Comparison of ENCODE assay signal across 25 cellular contexts in genomic region chr6:117007659-117008058, GRCh38.
"Had no signal": no experiment of that assay in that cellular context is flagged by ENCODE, and none has a peak within 500 bp of the region (broad histone marks: within the 10 kb centered on the region; RNA-seq: fewer than 3 reads in every experiment).

No MANE protein-coding gene starts in this region.

- H3K27ac Mint-ChIP-seq: dendritic cell treated with granulocyte-macrophage colony-stimulating factor and Interleukin-4, amounts not matched to agents 40 ng/mL and 50 ng/mL, for 4 days; memory B cell; natural killer cell; progenitor cell of endocrine pancreas; stimulated activated effector memory CD8-positive, alpha-beta T cell treated with anti-CD3 and anti-CD28 coated beads, Interleukin-12 subunit alpha, Interleukin-12 subunit beta, amount 100 ng/mL, for 72 hours had no signal

- H3K27me3 ChIP-seq: esophagus muscularis mucosa, foreskin keratinocyte, gastroesophageal sphincter, heart left ventricle, hepatocyte, right lobe of liver, stomach, thyroid gland, vagina had no signal

- H3K4me3 Mint-ChIP-seq: dendritic cell treated with granulocyte-macrophage colony-stimulating factor and Interleukin-4, amounts not matched to agents 40 ng/mL and 50 ng/mL, for 4 days; memory B cell; natural killer cell; neural crest cell; stimulated activated effector memory CD8-positive, alpha-beta T cell treated with anti-CD3 and anti-CD28 coated beads, Interleukin-12 subunit alpha, Interleukin-12 subunit beta, amount 100 ng/mL, for 72 hours had no signal

- H3K36me3 ChIP-seq: esophagus muscularis mucosa, gastroesophageal sphincter, heart left ventricle, right lobe of liver, stomach, thyroid gland, vagina had no signal

- H3K27me3 Mint-ChIP-seq: dendritic cell treated with granulocyte-macrophage colony-stimulating factor and Interleukin-4, amounts not matched to agents 40 ng/mL and 50 ng/mL, for 4 days; memory B cell; progenitor cell of endocrine pancreas had no signal

- H3K27ac ChIP-seq: esophagus muscularis mucosa, foreskin keratinocyte, gastroesophageal sphincter, heart left ventricle, hepatocyte, parathyroid adenoma, right lobe of liver, stomach, thyroid gland, vagina had no signal

- H3K79me2 ChIP-seq: hepatocyte, parathyroid adenoma had no signal

- H3K36me3 Mint-ChIP-seq: memory B cell; natural killer cell; stimulated activated effector memory CD8-positive, alpha-beta T cell treated with anti-CD3 and anti-CD28 coated beads, Interleukin-12 subunit alpha, Interleukin-12 subunit beta, amount 100 ng/mL, for 72 hours had no signal

- H3K4me3 ChIP-seq: esophagus muscularis mucosa, gastroesophageal sphincter, heart left ventricle, hepatocyte, lung, right lobe of liver, smooth muscle cell, stomach, thyroid gland, vagina had no signal

- H3K4me1 ChIP-seq: esophagus muscularis mucosa, foreskin keratinocyte, gastroesophageal sphincter, heart left ventricle, parathyroid adenoma, right lobe of liver, stomach, thyroid gland, vagina had no signal

- H3K9me3 Mint-ChIP-seq: neural crest cell had no signal

- DNase-seq: effector CD8-positive, alpha-beta T cell; foreskin keratinocyte; heart left ventricle; kidney; natural killer cell; right lobe of liver; stimulated activated CD4-positive, alpha-beta T cell treated with anti-CD3 and anti-CD28 coated beads, Interleukin-12 subunit alpha, Interleukin-12 subunit beta, amount 100 ng/mL, for 4 hours; stimulated activated CD4-positive, alpha-beta T cell treated with anti-CD3 and anti-CD28 coated beads, Interleukin-1b, Interleukin-23, amount 100 ng/mL, for 48 hours; stimulated activated CD4-positive, alpha-beta T cell treated with anti-CD3 and anti-CD28 coated beads, Interleukin-4, amount 100 ng/mL, for 1 hour; stimulated activated naive CD4-positive, alpha-beta T cell treated with Interleukin-2 at 50 U/mL for 16 hours; stomach; thyroid gland; trophoblast cell had no signal

- H3K9ac ChIP-seq: parathyroid adenoma had no signal

- H3K4me2 ChIP-seq: hepatocyte, smooth muscle cell had no signal

- H3K9me3 ChIP-seq: esophagus muscularis mucosa, gastroesophageal sphincter, right lobe of liver, stomach, vagina had no signal

- H3K4me1 Mint-ChIP-seq: memory B cell; natural killer cell; neural crest cell; stimulated activated effector memory CD8-positive, alpha-beta T cell treated with anti-CD3 and anti-CD28 coated beads, Interleukin-12 subunit alpha, Interleukin-12 subunit beta, amount 100 ng/mL, for 72 hours had no signal

- H2AFZ ChIP-seq: hepatocyte, parathyroid adenoma had no signal
